Comparison of ENCODE assay signal across 2 cellular contexts in the genomic region with DNA sequence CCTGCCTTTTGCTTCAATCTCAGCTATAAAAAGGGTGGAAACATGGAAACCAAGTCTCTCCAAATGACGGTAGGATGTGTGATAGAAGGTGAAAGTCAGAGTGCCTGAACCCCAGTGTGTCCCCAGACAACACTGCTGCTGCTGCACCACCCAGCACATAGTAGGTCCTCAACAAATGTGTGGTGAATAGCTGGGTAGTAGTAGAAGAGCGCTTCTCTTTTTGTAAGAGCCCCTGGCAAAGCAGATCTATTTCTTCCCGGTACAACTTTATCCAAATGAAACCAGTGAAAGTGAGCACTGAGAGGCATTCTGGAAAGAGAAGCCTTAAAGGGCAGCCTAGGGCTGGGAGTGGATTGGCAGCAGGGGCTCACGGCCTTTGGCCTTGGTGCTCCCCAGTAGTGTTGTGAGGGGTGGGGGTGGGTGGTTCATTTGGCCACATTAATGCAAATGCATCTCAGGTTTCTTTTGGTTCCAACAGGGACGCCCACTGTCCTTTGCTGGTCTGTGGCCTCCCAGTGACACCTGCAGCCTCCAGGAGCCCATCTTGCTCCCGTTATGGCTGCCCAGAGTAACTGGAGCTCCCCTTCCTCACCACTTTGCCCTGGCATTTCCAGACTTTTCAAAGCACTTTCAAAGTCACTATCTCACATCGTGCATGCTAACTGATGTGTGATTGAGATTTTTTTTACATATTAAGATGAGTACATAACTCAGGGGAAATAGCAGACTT.
A peak's percentile ranks its signal among the peaks of the same experiment; 100 is the strongest.
TF ChIP-seq lines count a peak whose summit lies in the region.

No MANE protein-coding gene starts in this region.

TF ChIP-seq in HCT116, 20 proteins besides CTCF, POLR2A, EP300 and RAD21:
- TF ChIP-seq, protein P1, sequence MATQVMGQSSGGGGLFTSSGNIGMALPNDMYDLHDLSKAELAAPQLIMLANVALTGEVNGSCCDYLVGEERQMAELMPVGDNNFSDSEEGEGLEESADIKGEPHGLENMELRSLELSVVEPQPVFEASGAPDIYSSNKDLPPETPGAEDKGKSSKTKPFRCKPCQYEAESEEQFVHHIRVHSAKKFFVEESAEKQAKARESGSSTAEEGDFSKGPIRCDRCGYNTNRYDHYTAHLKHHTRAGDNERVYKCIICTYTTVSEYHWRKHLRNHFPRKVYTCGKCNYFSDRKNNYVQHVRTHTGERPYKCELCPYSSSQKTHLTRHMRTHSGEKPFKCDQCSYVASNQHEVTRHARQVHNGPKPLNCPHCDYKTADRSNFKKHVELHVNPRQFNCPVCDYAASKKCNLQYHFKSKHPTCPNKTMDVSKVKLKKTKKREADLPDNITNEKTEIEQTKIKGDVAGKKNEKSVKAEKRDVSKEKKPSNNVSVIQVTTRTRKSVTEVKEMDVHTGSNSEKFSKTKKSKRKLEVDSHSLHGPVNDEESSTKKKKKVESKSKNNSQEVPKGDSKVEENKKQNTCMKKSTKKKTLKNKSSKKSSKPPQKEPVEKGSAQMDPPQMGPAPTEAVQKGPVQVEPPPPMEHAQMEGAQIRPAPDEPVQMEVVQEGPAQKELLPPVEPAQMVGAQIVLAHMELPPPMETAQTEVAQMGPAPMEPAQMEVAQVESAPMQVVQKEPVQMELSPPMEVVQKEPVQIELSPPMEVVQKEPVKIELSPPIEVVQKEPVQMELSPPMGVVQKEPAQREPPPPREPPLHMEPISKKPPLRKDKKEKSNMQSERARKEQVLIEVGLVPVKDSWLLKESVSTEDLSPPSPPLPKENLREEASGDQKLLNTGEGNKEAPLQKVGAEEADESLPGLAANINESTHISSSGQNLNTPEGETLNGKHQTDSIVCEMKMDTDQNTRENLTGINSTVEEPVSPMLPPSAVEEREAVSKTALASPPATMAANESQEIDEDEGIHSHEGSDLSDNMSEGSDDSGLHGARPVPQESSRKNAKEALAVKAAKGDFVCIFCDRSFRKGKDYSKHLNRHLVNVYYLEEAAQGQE (IDR thresholded peaks at IDR 0.05; ENCODE audit: low read depth) = no peak
- TF ChIP-seq, protein P2, sequence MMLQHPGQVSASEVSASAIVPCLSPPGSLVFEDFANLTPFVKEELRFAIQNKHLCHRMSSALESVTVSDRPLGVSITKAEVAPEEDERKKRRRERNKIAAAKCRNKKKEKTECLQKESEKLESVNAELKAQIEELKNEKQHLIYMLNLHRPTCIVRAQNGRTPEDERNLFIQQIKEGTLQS (IDR thresholded peaks at IDR 0.05) = no peak
- TF ChIP-seq ZNF274 (IDR thresholded peaks at IDR 0.05; ENCODE audit: low read depth, low read length) (no peak), POLR2AphosphoS5 (IDR thresholded peaks at IDR 0.05; ENCODE audit: low read depth, low read length) (no peak), SRF (IDR thresholded peaks at IDR 0.05; ENCODE audit: low read depth) (no peak)

TF ChIP-seq in HepG2, 621 proteins besides CTCF, POLR2A, EP300 and RAD21:
- TF ChIP-seq ZNF883 (CRISPR knock-in tag; IDR thresholded peaks at IDR 0.05; ENCODE audit: not compliant biosample characterization) = peak; percentile 24
- 0 out of 2 replicates have a peak, but pooled peaks have one; percentile 61 for TF ChIP-seq CENPX (CRISPR knock-in tag; IDR thresholded peaks at IDR 0.05)
- 0 out of 2 replicates have a peak, but pooled peaks have one; percentile 44 for TF ChIP-seq ZNF75D (CRISPR knock-in tag; IDR thresholded peaks at IDR 0.05; ENCODE audit: borderline replicate concordance)
- TF ChIP-seq FOSL1 (CRISPR knock-in tag; IDR thresholded peaks at IDR 0.05; ENCODE audit: borderline replicate concordance) = no peak
- no peak for TF ChIP-seq ZNF782 (CRISPR knock-in tag; IDR thresholded peaks at IDR 0.05; ENCODE audit: borderline replicate concordance)
- peak; percentile 25 for TF ChIP-seq ZEB1 (IDR thresholded peaks at IDR 0.05; ENCODE audit: insufficient replicate concordance, low read depth)
- 0 out of 2 replicates have a peak, but pooled peaks have one; percentile 46 for TF ChIP-seq ZNF615 (CRISPR knock-in tag; IDR thresholded peaks at IDR 0.05; ENCODE audit: borderline replicate concordance)
- TF ChIP-seq, protein P3, sequence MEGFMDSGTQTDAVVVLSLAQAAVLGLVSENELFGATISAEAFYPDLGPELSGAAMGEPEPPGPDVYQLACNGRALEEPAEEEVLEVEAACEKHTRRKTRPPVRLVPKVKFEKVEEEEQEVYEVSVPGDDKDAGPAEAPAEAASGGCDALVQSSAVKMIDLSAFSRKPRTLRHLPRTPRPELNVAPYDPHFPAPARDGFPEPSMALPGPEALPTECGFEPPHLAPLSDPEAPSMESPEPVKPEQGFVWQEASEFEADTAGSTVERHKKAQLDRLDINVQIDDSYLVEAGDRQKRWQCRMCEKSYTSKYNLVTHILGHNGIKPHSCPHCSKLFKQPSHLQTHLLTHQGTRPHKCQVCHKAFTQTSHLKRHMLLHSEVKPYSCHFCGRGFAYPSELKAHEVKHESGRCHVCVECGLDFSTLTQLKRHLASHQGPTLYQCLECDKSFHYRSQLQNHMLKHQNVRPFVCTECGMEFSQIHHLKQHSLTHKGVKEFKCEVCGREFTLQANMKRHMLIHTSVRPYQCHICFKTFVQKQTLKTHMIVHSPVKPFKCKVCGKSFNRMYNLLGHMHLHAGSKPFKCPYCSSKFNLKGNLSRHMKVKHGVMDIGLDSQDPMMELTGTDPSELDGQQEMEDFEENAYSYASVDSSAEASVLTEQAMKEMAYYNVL (CRISPR knock-in tag; IDR thresholded peaks at IDR 0.05; ENCODE audit: borderline replicate concordance) = 0 out of 2 replicates have a peak, but pooled peaks have one; percentile 27
- 0 out of 2 replicates have a peak, but pooled peaks have one; percentile 40 for TF ChIP-seq CHD4 (IDR thresholded peaks at IDR 0.05; ENCODE audit: borderline replicate concordance, low read length)
- TF ChIP-seq, protein P4, sequence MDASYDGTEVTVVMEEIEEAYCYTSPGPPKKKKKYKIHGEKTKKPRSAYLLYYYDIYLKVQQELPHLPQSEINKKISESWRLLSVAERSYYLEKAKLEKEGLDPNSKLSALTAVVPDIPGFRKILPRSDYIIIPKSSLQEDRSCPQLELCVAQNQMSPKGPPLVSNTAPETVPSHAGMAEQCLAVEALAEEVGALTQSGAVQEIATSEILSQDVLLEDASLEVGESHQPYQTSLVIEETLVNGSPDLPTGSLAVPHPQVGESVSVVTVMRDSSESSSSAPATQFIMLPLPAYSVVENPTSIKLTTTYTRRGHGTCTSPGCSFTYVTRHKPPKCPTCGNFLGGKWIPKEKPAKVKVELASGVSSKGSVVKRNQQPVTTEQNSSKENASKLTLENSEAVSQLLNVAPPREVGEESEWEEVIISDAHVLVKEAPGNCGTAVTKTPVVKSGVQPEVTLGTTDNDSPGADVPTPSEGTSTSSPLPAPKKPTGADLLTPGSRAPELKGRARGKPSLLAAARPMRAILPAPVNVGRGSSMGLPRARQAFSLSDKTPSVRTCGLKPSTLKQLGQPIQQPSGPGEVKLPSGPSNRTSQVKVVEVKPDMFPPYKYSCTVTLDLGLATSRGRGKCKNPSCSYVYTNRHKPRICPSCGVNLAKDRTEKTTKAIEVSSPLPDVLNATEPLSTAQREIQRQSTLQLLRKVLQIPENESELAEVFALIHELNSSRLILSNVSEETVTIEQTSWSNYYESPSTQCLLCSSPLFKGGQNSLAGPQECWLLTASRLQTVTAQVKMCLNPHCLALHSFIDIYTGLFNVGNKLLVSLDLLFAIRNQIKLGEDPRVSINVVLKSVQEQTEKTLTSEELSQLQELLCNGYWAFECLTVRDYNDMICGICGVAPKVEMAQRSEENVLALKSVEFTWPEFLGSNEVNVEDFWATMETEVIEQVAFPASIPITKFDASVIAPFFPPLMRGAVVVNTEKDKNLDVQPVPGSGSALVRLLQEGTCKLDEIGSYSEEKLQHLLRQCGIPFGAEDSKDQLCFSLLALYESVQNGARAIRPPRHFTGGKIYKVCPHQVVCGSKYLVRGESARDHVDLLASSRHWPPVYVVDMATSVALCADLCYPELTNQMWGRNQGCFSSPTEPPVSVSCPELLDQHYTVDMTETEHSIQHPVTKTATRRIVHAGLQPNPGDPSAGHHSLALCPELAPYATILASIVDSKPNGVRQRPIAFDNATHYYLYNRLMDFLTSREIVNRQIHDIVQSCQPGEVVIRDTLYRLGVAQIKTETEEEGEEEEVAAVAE (CRISPR knock-in tag; IDR thresholded peaks at IDR 0.05; ENCODE audit: borderline replicate concordance) = 0 out of 2 replicates have a peak, but pooled peaks have one; percentile 2
- no peak for TF ChIP-seq ZNF562 (CRISPR knock-in tag; IDR thresholded peaks at IDR 0.05; ENCODE audit: borderline replicate concordance)
- no peak for TF ChIP-seq ZBTB20 (CRISPR knock-in tag; IDR thresholded peaks at IDR 0.05; ENCODE audit: borderline replicate concordance, low read depth)
- TF ChIP-seq, protein P5, sequence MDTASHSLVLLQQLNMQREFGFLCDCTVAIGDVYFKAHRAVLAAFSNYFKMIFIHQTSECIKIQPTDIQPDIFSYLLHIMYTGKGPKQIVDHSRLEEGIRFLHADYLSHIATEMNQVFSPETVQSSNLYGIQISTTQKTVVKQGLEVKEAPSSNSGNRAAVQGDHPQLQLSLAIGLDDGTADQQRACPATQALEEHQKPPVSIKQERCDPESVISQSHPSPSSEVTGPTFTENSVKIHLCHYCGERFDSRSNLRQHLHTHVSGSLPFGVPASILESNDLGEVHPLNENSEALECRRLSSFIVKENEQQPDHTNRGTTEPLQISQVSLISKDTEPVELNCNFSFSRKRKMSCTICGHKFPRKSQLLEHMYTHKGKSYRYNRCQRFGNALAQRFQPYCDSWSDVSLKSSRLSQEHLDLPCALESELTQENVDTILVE (CRISPR knock-in tag; IDR thresholded peaks at IDR 0.05) = no peak
- 0 out of 2 replicates have a peak, but pooled peaks have one; percentile 20 for TF ChIP-seq ZNF44 (CRISPR knock-in tag; IDR thresholded peaks at IDR 0.05)
- TF ChIP-seq ZNF737 (CRISPR knock-in tag; IDR thresholded peaks at IDR 0.05; ENCODE audit: borderline replicate concordance) = 0 out of 2 replicates have a peak, but pooled peaks have one; percentile 7
- TF ChIP-seq MZF1 (CRISPR knock-in tag; IDR thresholded peaks at IDR 0.05; ENCODE audit: borderline replicate concordance) = 0 out of 2 replicates have a peak, but pooled peaks have one; percentile 32
- TF ChIP-seq, protein P6, sequence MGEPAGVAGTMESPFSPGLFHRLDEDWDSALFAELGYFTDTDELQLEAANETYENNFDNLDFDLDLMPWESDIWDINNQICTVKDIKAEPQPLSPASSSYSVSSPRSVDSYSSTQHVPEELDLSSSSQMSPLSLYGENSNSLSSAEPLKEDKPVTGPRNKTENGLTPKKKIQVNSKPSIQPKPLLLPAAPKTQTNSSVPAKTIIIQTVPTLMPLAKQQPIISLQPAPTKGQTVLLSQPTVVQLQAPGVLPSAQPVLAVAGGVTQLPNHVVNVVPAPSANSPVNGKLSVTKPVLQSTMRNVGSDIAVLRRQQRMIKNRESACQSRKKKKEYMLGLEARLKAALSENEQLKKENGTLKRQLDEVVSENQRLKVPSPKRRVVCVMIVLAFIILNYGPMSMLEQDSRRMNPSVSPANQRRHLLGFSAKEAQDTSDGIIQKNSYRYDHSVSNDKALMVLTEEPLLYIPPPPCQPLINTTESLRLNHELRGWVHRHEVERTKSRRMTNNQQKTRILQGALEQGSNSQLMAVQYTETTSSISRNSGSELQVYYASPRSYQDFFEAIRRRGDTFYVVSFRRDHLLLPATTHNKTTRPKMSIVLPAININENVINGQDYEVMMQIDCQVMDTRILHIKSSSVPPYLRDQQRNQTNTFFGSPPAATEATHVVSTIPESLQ (CRISPR knock-in tag; conservative IDR thresholded peaks at IDR 0.05) = no peak
- TF ChIP-seq ZNF543 (CRISPR knock-in tag; IDR thresholded peaks at IDR 0.05) = 0 out of 2 replicates have a peak, but pooled peaks have one; percentile 18
- no peak for TF ChIP-seq MBD4 (IDR thresholded peaks at IDR 0.05; ENCODE audit: borderline replicate concordance, low read length)
- TF ChIP-seq, protein P7, sequence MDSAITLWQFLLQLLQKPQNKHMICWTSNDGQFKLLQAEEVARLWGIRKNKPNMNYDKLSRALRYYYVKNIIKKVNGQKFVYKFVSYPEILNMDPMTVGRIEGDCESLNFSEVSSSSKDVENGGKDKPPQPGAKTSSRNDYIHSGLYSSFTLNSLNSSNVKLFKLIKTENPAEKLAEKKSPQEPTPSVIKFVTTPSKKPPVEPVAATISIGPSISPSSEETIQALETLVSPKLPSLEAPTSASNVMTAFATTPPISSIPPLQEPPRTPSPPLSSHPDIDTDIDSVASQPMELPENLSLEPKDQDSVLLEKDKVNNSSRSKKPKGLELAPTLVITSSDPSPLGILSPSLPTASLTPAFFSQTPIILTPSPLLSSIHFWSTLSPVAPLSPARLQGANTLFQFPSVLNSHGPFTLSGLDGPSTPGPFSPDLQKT (CRISPR knock-in tag; IDR thresholded peaks at IDR 0.05; ENCODE audit: borderline replicate concordance) = no peak
- TF ChIP-seq, protein P8, sequence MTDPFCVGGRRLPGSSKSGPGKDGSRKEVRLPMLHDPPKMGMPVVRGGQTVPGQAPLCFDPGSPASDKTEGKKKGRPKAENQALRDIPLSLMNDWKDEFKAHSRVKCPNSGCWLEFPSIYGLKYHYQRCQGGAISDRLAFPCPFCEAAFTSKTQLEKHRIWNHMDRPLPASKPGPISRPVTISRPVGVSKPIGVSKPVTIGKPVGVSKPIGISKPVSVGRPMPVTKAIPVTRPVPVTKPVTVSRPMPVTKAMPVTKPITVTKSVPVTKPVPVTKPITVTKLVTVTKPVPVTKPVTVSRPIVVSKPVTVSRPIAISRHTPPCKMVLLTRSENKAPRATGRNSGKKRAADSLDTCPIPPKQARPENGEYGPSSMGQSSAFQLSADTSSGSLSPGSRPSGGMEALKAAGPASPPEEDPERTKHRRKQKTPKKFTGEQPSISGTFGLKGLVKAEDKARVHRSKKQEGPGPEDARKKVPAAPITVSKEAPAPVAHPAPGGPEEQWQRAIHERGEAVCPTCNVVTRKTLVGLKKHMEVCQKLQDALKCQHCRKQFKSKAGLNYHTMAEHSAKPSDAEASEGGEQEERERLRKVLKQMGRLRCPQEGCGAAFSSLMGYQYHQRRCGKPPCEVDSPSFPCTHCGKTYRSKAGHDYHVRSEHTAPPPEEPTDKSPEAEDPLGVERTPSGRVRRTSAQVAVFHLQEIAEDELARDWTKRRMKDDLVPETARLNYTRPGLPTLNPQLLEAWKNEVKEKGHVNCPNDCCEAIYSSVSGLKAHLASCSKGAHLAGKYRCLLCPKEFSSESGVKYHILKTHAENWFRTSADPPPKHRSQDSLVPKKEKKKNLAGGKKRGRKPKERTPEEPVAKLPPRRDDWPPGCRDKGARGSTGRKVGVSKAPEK (CRISPR knock-in tag; IDR thresholded peaks at IDR 0.05; ENCODE audit: borderline replicate concordance) = peak; percentile 85
- 0 out of 2 replicates have a peak, but pooled peaks have one; percentile 2 for TF ChIP-seq SALL2 (CRISPR knock-in tag; IDR thresholded peaks at IDR 0.05)
- TF ChIP-seq ZKSCAN1 (IDR thresholded peaks at IDR 0.05; ENCODE audit: low read length) = peak; percentile 95
- TF ChIP-seq HNF4G (IDR thresholded peaks at IDR 0.05; ENCODE audit: borderline replicate concordance, low read depth, low read length) = no peak
- TF ChIP-seq HNF4G (CRISPR knock-in tag; IDR thresholded peaks at IDR 0.05; ENCODE audit: borderline replicate concordance, low read depth) = 0 out of 2 replicates have a peak, but pooled peaks have one; percentile 21
- TF ChIP-seq EED (CRISPR knock-in tag; IDR thresholded peaks at IDR 0.05) = 0 out of 2 replicates have a peak, but pooled peaks have one; percentile 43
- TF ChIP-seq, protein P9, sequence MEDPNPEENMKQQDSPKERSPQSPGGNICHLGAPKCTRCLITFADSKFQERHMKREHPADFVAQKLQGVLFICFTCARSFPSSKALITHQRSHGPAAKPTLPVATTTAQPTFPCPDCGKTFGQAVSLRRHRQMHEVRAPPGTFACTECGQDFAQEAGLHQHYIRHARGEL (CRISPR knock-in tag; IDR thresholded peaks at IDR 0.05) = no peak
- peak; percentile 44 for TF ChIP-seq ZNF781 (CRISPR knock-in tag; IDR thresholded peaks at IDR 0.05; ENCODE audit: borderline replicate concordance, not compliant biosample characterization)
